ENCODE assay signal across 8 cellular contexts in the genomic region with DNA sequence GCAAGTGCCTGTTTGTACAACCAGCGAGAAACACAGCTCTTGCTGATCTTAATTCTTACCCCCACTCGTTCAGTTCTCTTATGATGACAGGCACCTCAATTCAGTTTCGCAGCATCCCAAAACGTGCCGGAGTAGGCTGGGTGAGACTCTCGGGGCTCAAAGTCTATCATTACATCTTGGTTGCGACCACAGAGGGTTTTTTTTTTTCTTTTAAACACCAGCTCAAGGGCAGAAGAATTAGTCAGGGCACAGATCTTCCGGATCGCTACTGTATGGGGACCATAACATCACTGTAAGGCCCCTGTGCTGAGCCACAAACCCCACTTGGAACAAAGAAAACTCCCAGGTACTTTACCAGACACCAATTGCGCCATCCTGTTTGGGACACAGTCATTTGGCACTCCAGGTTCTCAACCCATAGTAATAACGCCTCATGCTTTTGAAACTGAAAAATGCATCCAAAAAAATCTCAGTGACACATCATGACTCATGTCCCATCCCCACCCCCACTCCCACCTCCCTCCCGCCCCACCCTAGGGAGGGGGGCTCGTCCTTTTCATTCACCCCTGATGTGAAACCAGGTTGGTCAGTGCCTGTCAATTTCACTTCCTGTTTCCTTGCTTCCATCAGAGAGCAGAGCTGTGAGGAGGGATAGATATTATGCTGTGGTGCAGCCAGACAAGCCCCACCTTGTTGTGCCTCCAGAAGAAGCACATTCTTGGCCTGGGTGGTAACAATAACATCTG. TPM values are rescaled to one million over a fixed set of nuclear protein-coding genes. Genes with fewer than 3 reads are reported as not detected.
DNase-seq lines count a peak whose midpoint lies in the region; ATAC-seq lines count a peak whose summit lies in the region.

No MANE protein-coding gene starts in this region.

- H4K8ac ChIP-seq in mesendoderm (ENCODE audit: low read depth, low read length): no peak overlapping the region

- DNase-seq in Daoy (ENCODE audit: low read depth) (peak; percentile 64), LoVo (ENCODE audit: low spot score) (peak; percentile 34), glomerular visceral epithelial cell (ENCODE audit: extremely low spot score) (peak; percentile 12), stromal cell of bone marrow (ENCODE audit: low read depth) (peak; percentile 9), mesendoderm (no peak), NCI-H2029 treated with DMSO at 0.1 percent for 48 hours (lab: John Stamatoyannopoulos, UW) (no peak)
- DNase-seq in activated CD8-positive, alpha-beta memory T cell treated with anti-CD3 and anti-CD28 coated beads for 48 hours (ENCODE audit: low read depth in 2 of 3, low spot score in 2 of 3): peak in 2 of 3 experiments; percentile 60 to 67

- H3K4me1 ChIP-seq in mesendoderm (ENCODE audit: control insufficient read depth, low read depth, low read length): no peaks in the 10 kb centered on the region

- no peak overlapping the region for H3K23ac ChIP-seq in mesendoderm (ENCODE audit: low read length)

- peak; percentile 82 for ATAC-seq in GM21786 (IDR thresholded peaks at IDR 0.05; ENCODE audit: unreplicated experiment)

- no peak overlapping the region for H2BK15ac ChIP-seq in mesendoderm (replicated peaks; ENCODE audit: low read depth)

- no peak overlapping the region for H2BK120ac ChIP-seq in mesendoderm (ENCODE audit: low read depth, low read length)

- no peak overlapping the region for H3K4me2 ChIP-seq in mesendoderm (ENCODE audit: low read length)

- no peak overlapping the region for H4K5ac ChIP-seq in mesendoderm (ENCODE audit: low read length)

- H2AK5ac ChIP-seq in mesendoderm (ENCODE audit: low read length): no peak overlapping the region

- H3K27me3 ChIP-seq in mesendoderm (ENCODE audit: insufficient read depth, low read length, poor library complexity): no peaks in the 10 kb centered on the region

- H3K27ac ChIP-seq in mesendoderm (ENCODE audit: low read depth, low read length): no peak overlapping the region

- no peaks in the 10 kb centered on the region for H3K79me2 ChIP-seq in mesendoderm (ENCODE audit: control insufficient read depth, insufficient read depth, low read length)

- H3K36me3 ChIP-seq in mesendoderm (ENCODE audit: control insufficient read depth, insufficient read depth, low read length): no peaks in the 10 kb centered on the region

- no peak overlapping the region for H2BK5ac ChIP-seq in mesendoderm (ENCODE audit: low read length)

- no peak overlapping the region for H3K4me3 ChIP-seq in mesendoderm (ENCODE audit: low read length)

- H3K18ac ChIP-seq in mesendoderm (ENCODE audit: low read length): no peak overlapping the region

- no peak overlapping the region for H3K56ac ChIP-seq in mesendoderm (ENCODE audit: low read length)

- H3K9ac ChIP-seq in mesendoderm (ENCODE audit: low read length): no peak overlapping the region

- whole genome bisulfite sequencing in mesendoderm (ENCODE audit: extremely low coverage, insufficient coverage, low lambda C conversion rate): no CpG with 5 or more reads among the region's 13 CpGs

- H3K4ac ChIP-seq in mesendoderm (ENCODE audit: low read depth, low read length): no peak overlapping the region

- H3K79me1 ChIP-seq in mesendoderm (ENCODE audit: low read length): no peaks in the 10 kb centered on the region

RNA-seq across cellular contexts. Expression of a gene that starts 41.0 kb away (rescaled TPM):
- total RNA-seq in Daoy (2014; rRNA removed; shearing (Covaris generic)): not detected in 2 replicates
- not detected for polyA plus RNA-seq in mesendoderm (2013, experiment 1 of 2)
- polyA plus RNA-seq in mesendoderm (2013, experiment 2 of 2): not detected

Comparison
In these comparisons a context has a peak if more than half of its experiments do, and no peak if none do; other contexts are left out.
1. DNase-seq: peak in Daoy (single experiment), LoVo (single experiment), activated CD8-positive, alpha-beta memory T cell treated with anti-CD3 and anti-CD28 coated beads for 48 hours (2 of 3), glomerular visceral epithelial cell (single experiment) and stromal cell of bone marrow (single experiment); none in mesendoderm (single experiment) and NCI-H2029 treated with DMSO at 0.1 percent for 48 hours (single experiment).